In the genomic region with DNA sequence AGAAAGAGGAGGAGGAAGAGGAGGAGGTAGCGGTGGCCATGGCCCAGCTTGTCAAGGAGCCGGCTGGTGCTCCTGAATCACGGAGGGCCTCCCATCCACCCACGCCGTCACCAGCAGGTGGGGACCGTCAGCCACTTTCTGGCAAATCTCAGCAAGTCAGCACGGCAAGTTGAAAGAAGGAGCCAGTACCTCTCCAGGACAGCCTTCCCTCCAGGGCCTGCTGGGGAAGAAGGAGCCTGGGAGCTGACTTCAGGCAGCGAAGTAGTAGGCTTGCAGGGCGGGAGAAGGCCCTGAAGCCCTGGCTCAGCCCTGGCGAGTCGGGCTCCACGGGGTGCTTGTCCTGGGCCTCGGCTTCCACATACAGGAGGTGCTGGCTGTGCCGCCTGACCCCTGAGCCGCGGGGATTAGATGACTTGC, we compare ENCODE assay signal across 8 cellular contexts.
A peak's percentile ranks its signal among the peaks of the same experiment; 100 is the strongest.
DNase-seq lines count a peak whose midpoint lies in the region; ATAC-seq and TF ChIP-seq lines count a peak whose summit lies in the region.

No MANE protein-coding gene starts in this region.

- no peak overlapping the region for H4K5ac ChIP-seq in mesendoderm (ENCODE audit: low read length)

- no peak overlapping the region for H3K27ac ChIP-seq in mesendoderm (ENCODE audit: low read depth, low read length)

- DNase-seq in ACHN (peak; percentile 47), HFF-Myc (ENCODE audit: extremely low read depth, low read depth) (no peak), dermis blood vessel endothelial cell (peak; percentile 62), mesendoderm (peak; percentile 83)
- peak; percentile 71 to 74 for DNase-seq in activated CD4-positive, alpha-beta T cell treated with anti-CD3 and anti-CD28 coated beads for 4 hours
- DNase-seq in stimulated activated CD8-positive, alpha-beta memory T cell treated with anti-CD3 and anti-CD28 coated beads, Interleukin-7, amount 100 ng/mL, for 24 hours (ENCODE audit: low read depth), result peak; percentile 16

- H3K9ac ChIP-seq in mesendoderm (ENCODE audit: low read length), result no peak overlapping the region

- ATAC-seq in GM21381 (IDR thresholded peaks at IDR 0.05; ENCODE audit: unreplicated experiment) (no peak), HG02970 (IDR thresholded peaks at IDR 0.05; ENCODE audit: low FRiP score, unreplicated experiment) (no peak)

- H2BK15ac ChIP-seq in mesendoderm (replicated peaks; ENCODE audit: low read depth), result no peak overlapping the region

- no peaks in the 10 kb centered on the region for H3K79me1 ChIP-seq in mesendoderm (ENCODE audit: low read length)

- no peaks in the 10 kb centered on the region for H3K79me2 ChIP-seq in mesendoderm (ENCODE audit: control insufficient read depth, insufficient read depth, low read length)

- H4K8ac ChIP-seq in mesendoderm (ENCODE audit: low read depth, low read length), result no peak overlapping the region

- in situ Hi-C loops in ACHN (cut with HindIII; ENCODE audit: low pct_ligation_motif_present, low pct_unique_long_range_greater_than_20kb, low sequenced_read_pairs), result loop anchor here (25.0 kb wide), 1 partner anchor 112 kb away; no protein-coding TSS in a partner anchor

- H3K4me3 ChIP-seq in HFF-Myc (replicated peaks; ENCODE audit: low read depth, low read length), result no peak overlapping the region
- no peak overlapping the region for H3K4me3 ChIP-seq in mesendoderm (ENCODE audit: low read length)

- no peak overlapping the region for H2BK120ac ChIP-seq in mesendoderm (ENCODE audit: low read depth, low read length)

- H3K36me3 ChIP-seq in mesendoderm (ENCODE audit: control insufficient read depth, insufficient read depth, low read length), result no peaks in the 10 kb centered on the region

- no peak overlapping the region for H3K18ac ChIP-seq in mesendoderm (ENCODE audit: low read length)

- H3K4me2 ChIP-seq in mesendoderm (ENCODE audit: low read length), result no peak overlapping the region

- no peak overlapping the region for H2BK5ac ChIP-seq in mesendoderm (ENCODE audit: low read length)

- no peak overlapping the region for H2AK5ac ChIP-seq in mesendoderm (ENCODE audit: low read length)

- H3K27me3 ChIP-seq in mesendoderm (ENCODE audit: insufficient read depth, low read length, poor library complexity), result no peaks in the 10 kb centered on the region

- H3K4ac ChIP-seq in mesendoderm (ENCODE audit: low read depth, low read length), result no peak overlapping the region

- no peak overlapping the region for H3K23ac ChIP-seq in mesendoderm (ENCODE audit: low read length)

- peak overlapping the region; percentile 64 for H3K56ac ChIP-seq in mesendoderm (ENCODE audit: low read length)

- no peaks in the 10 kb centered on the region for H3K4me1 ChIP-seq in mesendoderm (ENCODE audit: control insufficient read depth, low read depth, low read length)

- no CpG with 5 or more reads among the region's 16 CpGs for WGBS in mesendoderm (ENCODE audit: extremely low coverage, insufficient coverage, low lambda C conversion rate)

- peak; percentile 54 for TF ChIP-seq CTCF in HFF-Myc (IDR thresholded peaks at IDR 0.05; ENCODE audit: low read depth, low read length, missing control alignments)
